In the genomic region with DNA sequence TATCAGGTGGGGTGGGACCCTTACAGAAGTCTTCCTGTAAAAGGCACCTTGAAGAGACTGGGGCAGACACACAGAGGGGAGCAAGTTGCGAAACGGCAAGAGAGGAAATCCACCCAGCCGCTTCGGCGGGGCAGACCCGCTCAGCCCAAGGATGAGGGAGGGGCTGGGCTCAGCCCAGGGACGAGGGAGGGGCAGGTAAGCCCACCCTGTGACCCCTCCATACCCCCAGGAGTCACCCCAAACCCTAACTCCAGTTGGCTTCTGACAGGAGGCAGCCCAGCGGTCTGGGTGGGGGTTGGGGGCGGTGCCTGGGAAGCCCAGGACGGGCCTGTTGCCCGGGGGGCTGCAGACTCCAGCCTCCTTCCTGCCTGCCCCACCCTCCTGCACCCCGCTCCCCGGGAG, we compare ENCODE assay signal across 9 cellular contexts. TPM values are rescaled to one million over a fixed set of nuclear protein-coding genes. Genes with fewer than 3 reads are reported as not detected.
A peak's percentile ranks its signal among the peaks of the same experiment; 100 is the strongest.
DNase-seq lines count a peak whose midpoint lies in the region; ATAC-seq and TF ChIP-seq lines count a peak whose summit lies in the region.
"Had no signal": no experiment of that assay in that cellular context is flagged by ENCODE, and none has a peak within 500 bp of the region (broad histone marks: within the 10 kb centered on the region; RNA-seq: fewer than 3 reads in every experiment).

No MANE protein-coding gene starts in this region.

- peaks cover 10% of the 10 kb centered on the region; the same call in 1 of the 2 replicates for H3K79me2 ChIP-seq in MM.1S (ENCODE audit: low read length)

- H3K36me3 ChIP-seq in MM.1S (replicated peaks; ENCODE audit: insufficient read depth, low read length) (no peaks in the 10 kb centered on the region), duodenal mucosa (ENCODE audit: control insufficient read depth in 1 of 2, insufficient read depth in 2 of 2, low read length in 2 of 2) (no peaks in the 10 kb centered on the region)
- no peaks in the 10 kb centered on the region for H3K36me3 ChIP-seq in naive thymus-derived CD4-positive, alpha-beta T cell (ENCODE audit: control insufficient read depth in 2 of 3, insufficient read depth in 3 of 3, low read length in 3 of 3)

- H3K4me1 ChIP-seq in MM.1S (ENCODE audit: low read length) (no peaks in the 10 kb centered on the region), duodenal mucosa (ENCODE audit: control insufficient read depth in 1 of 2, insufficient read depth in 2 of 2, low read length in 2 of 2) (peaks cover 45 to 56% of the 10 kb centered on the region in 2 donors)
- H3K4me1 ChIP-seq in naive thymus-derived CD4-positive, alpha-beta T cell (ENCODE audit: control insufficient read depth in 2 of 2, insufficient read depth in 2 of 2, low read length in 2 of 2), result peaks cover 0 to 26% of the 10 kb centered on the region in 2 donors

- no peak overlapping the region for H2AFZ ChIP-seq in MM.1S (ENCODE audit: low read length)

- no peak for ATAC-seq in naive thymus-derived CD4-positive, alpha-beta T cell
- no peak for ATAC-seq in GM18861 (IDR thresholded peaks at IDR 0.05; ENCODE audit: unreplicated experiment)

- H3K27me3 Mint-ChIP-seq in naive thymus-derived CD4-positive, alpha-beta T cell, result peaks cover 0 to 63% (median 11%) of the 10 kb centered on the region in 5 donors

- H3K4me2 ChIP-seq in MM.1S (ENCODE audit: low read depth, low read length), result peak overlapping the region; percentile 91

- H3K4me3 ChIP-seq in AG04449 (ENCODE audit: low read depth, low read length) (peak overlapping the region; percentile 80), MM.1S (ENCODE audit: low read length) (peak overlapping the region; percentile 68), duodenal mucosa (ENCODE audit: low read depth in 1 of 2, low read length in 2 of 2) (peak overlapping the region; percentile 78 to 79)
- H3K4me3 ChIP-seq in naive thymus-derived CD4-positive, alpha-beta T cell (ENCODE audit: low read length), result peak overlapping the region; percentile 48

- CTCF ChIA-PET in AG04449 (lab: Yijun Ruan, JAX), result no interaction called here
- CTCF ChIA-PET in naive thymus-derived CD4-positive, alpha-beta T cell (lab: Charles Lee), result no interaction called here

- no peaks in the 10 kb centered on the region for H3F3A ChIP-seq in MM.1S (ENCODE audit: insufficient read depth, low read length)

- POLR2A ChIA-PET in AG04449 (lab: Yijun Ruan, JAX), result interaction anchor here (0.9 to 1.0 kb wide), 2 partner anchors 9 to 107 kb away, joined by 4 to 5 read pairs; a partner anchor contains a TSS
- POLR2A ChIA-PET in naive thymus-derived CD4-positive, alpha-beta T cell (lab: Charles Lee), result no interaction called here

- peaks cover 34% of the 10 kb centered on the region for H3K27me3 ChIP-seq in MM.1S (replicated peaks; ENCODE audit: insufficient read depth, low read length)
- H3K27me3 ChIP-seq in duodenal mucosa (ENCODE audit: control insufficient read depth in 1 of 2, insufficient read depth in 2 of 2, low read length in 2 of 2), result peaks cover 7 to 17% of the 10 kb centered on the region in 2 donors
- no peaks in the 10 kb centered on the region for H3K27me3 ChIP-seq in naive thymus-derived CD4-positive, alpha-beta T cell (ENCODE audit: control insufficient read depth in 2 of 2, insufficient read depth in 2 of 2, low read length in 2 of 2)

- TF ChIP-seq CTCF in AG04449 (IDR thresholded peaks at IDR 0.05; ENCODE audit: insufficient read depth, low read length, missing control alignments), result no peak
- no peak for TF ChIP-seq CTCF in MM.1S (IDR thresholded peaks at IDR 0.05; ENCODE audit: low read length)

- peak overlapping the region; percentile 60 to 93 (median 82) for H3K4me3 Mint-ChIP-seq in naive thymus-derived CD4-positive, alpha-beta T cell
- H3K4me3 Mint-ChIP-seq: memory B cell had no signal

- H3K9me3 ChIP-seq in MM.1S (replicated peaks; ENCODE audit: insufficient read depth, low read length) (no peaks in the 10 kb centered on the region), duodenal mucosa (ENCODE audit: control insufficient read depth in 1 of 2, low read length in 2 of 2) (no peaks in the 10 kb centered on the region)
- no peaks in the 10 kb centered on the region for H3K9me3 ChIP-seq in naive thymus-derived CD4-positive, alpha-beta T cell (ENCODE audit: control insufficient read depth in 2 of 3, low read length in 3 of 3)

- peaks cover 4 to 47% (median 38%) of the 10 kb centered on the region in 7 donors for H3K4me1 Mint-ChIP-seq in naive thymus-derived CD4-positive, alpha-beta T cell

- DNase-seq in AG04449 (ENCODE audit: low read depth, low spot score) (no peak), MM.1S (no peak), SW480 (ENCODE audit: low spot score) (no peak)
- peak in 2 of 9 donors; percentile 8 to 11 for DNase-seq in naive thymus-derived CD4-positive, alpha-beta T cell
- no peak for DNase-seq in stimulated activated CD8-positive, alpha-beta memory T cell treated with anti-CD3 and anti-CD28 coated beads, Interleukin-4, amount 100 ng/mL, for 48 hours
- no peak for DNase-seq in activated CD4-positive, alpha-beta T cell treated with anti-CD3 and anti-CD28 coated beads for 48 hours

- H3K9me3 Mint-ChIP-seq in naive thymus-derived CD4-positive, alpha-beta T cell, result no peaks in the 10 kb centered on the region
- H3K9me3 Mint-ChIP-seq: memory B cell had no signal

- H3K27ac ChIP-seq in MM.1S (ENCODE audit: low read length) (no peak overlapping the region), duodenal mucosa (ENCODE audit: low read depth, low read length) (no peak overlapping the region)
- peak overlapping the region; percentile 45 for H3K27ac ChIP-seq in naive thymus-derived CD4-positive, alpha-beta T cell (ENCODE audit: low read depth, low read length)

- H4K20me1 ChIP-seq in MM.1S (ENCODE audit: insufficient read depth, low read length), result no peaks in the 10 kb centered on the region

- intact Hi-C loops in naive thymus-derived CD4-positive, alpha-beta T cell (cut with micrococcal nuclease), result no loop called here

- H3K27ac Mint-ChIP-seq in naive thymus-derived CD4-positive, alpha-beta T cell, result peak overlapping the region in 6 of 9 donors; percentile 15 to 87 (median 66)
- H3K27ac Mint-ChIP-seq: memory B cell had no signal

- peak overlapping the region; percentile 68; the same call in 1 of the 2 replicates for H3K9ac ChIP-seq in MM.1S (ENCODE audit: low read length)
- H3K9ac ChIP-seq in duodenal mucosa (ENCODE audit: low read depth in 1 of 2, low read length in 2 of 2), result peak overlapping the region; percentile 52 to 54

- H3K36me3 Mint-ChIP-seq in naive thymus-derived CD4-positive, alpha-beta T cell, result no peaks in the 10 kb centered on the region
- H3K36me3 Mint-ChIP-seq: memory B cell had no signal

- H3K9me2 ChIP-seq in MM.1S (replicated peaks; ENCODE audit: insufficient read depth, low read length), result no peaks in the 10 kb centered on the region

RNA-seq across cellular contexts. Expression of a gene that starts 1.0 kb away (rescaled TPM):
- total RNA-seq in naive thymus-derived CD4-positive, alpha-beta T cell, result 10 to 100 TPM in 2 of 5 experiments, 1 to 10 TPM in 3; 3.7 to 76.7 (median 6.5) TPM
- 1 to 10 TPM in 1 of 2 donors, under 1 TPM in 1; 0.51 to 2.7 TPM for polyA plus RNA-seq in naive thymus-derived CD4-positive, alpha-beta T cell

RNA-seq across cellular contexts. Expression of a gene that starts 54.5 kb away (rescaled TPM):
- not detected for total RNA-seq in naive thymus-derived CD4-positive, alpha-beta T cell
- not detected for polyA plus RNA-seq in naive thymus-derived CD4-positive, alpha-beta T cell
